In genomic region chr3:27629381-27629780, GRCh38 we compare ENCODE assay signal across 17 cellular contexts.
"Had no signal": no experiment of that assay in that cellular context is flagged by ENCODE, and none has a peak within 500 bp of the region (broad histone marks: within the 10 kb centered on the region; RNA-seq: fewer than 3 reads in every experiment).

No MANE protein-coding gene starts in this region.

- H3K9me3 ChIP-seq: gastrocnemius medialis, heart left ventricle, right lobe of liver, stomach, thoracic aorta, upper lobe of right lung had no signal

- ATAC-seq: activated naive CD4-positive, alpha-beta T cell treated with anti-CD3 and anti-CD28 coated beads, Interleukin-2, amount 50 U/mL, for 72 hours; gastrocnemius medialis; right lobe of liver; T-helper 17 cell; upper lobe of right lung had no signal

- H3K36me3 Mint-ChIP-seq: mesothelial cell of epicardium had no signal

- H3K27me3 Mint-ChIP-seq: T-helper 17 cell had no signal

- H3K36me3 ChIP-seq: brain microvascular endothelial cell, gastrocnemius medialis, heart left ventricle, right lobe of liver, stomach, thoracic aorta, upper lobe of right lung had no signal

- H3K27me3 ChIP-seq: brain microvascular endothelial cell, heart left ventricle, right lobe of liver, stomach, upper lobe of right lung had no signal

- H3K27ac ChIP-seq: brain microvascular endothelial cell, gastrocnemius medialis, heart left ventricle, right lobe of liver, stomach, thoracic aorta, upper lobe of right lung had no signal

- H3K4me3 Mint-ChIP-seq: dendritic cell treated with granulocyte-macrophage colony-stimulating factor and Interleukin-4, amounts not matched to agents 40 ng/mL and 50 ng/mL, for 4 days; immature natural killer cell; mesothelial cell of epicardium; neural crest cell; T-helper 17 cell had no signal

- H3K9me3 Mint-ChIP-seq: activated naive CD4-positive, alpha-beta T cell treated with anti-CD3 and anti-CD28 coated beads, Interleukin-2, amount 50 U/mL, for 72 hours; dendritic cell treated with granulocyte-macrophage colony-stimulating factor and Interleukin-4, amounts not matched to agents 40 ng/mL and 50 ng/mL, for 4 days; mesothelial cell of epicardium; neural crest cell had no signal

- H3K27ac Mint-ChIP-seq: activated naive CD4-positive, alpha-beta T cell treated with anti-CD3 and anti-CD28 coated beads, Interleukin-2, amount 50 U/mL, for 72 hours; dendritic cell treated with granulocyte-macrophage colony-stimulating factor and Interleukin-4, amounts not matched to agents 40 ng/mL and 50 ng/mL, for 4 days; immature natural killer cell; mesothelial cell of epicardium; T-helper 17 cell had no signal

- H3K4me3 ChIP-seq: gastrocnemius medialis, heart left ventricle, right lobe of liver, stomach, thoracic aorta, upper lobe of right lung had no signal

- DNase-seq: activated CD4-positive, alpha-beta T cell treated with anti-CD3 and anti-CD28 coated beads, Interleukin-2, amount 50 U/mL, for 1 hour; activated CD4-positive, CD25-positive, alpha-beta regulatory T cell; activated gamma-delta T cell; activated T-cell treated with anti-CD3 and anti-CD28 coated beads, Interleukin-2, amount 50 U/mL, for 1 hour; brain microvascular endothelial cell; gastrocnemius medialis; heart left ventricle; immature natural killer cell; right lobe of liver; stomach; T-helper 17 cell; upper lobe of right lung had no signal

- H3K4me1 ChIP-seq: gastrocnemius medialis, right lobe of liver, upper lobe of right lung had no signal
